27 cellular contexts compared by ENCODE assay signal in genomic region chr11:117175781-117176180, GRCh38. TPM values are rescaled to one million over a fixed set of nuclear protein-coding genes. Genes with fewer than 3 reads are reported as not detected.
DNase-seq lines count a peak whose midpoint lies in the region; ATAC-seq lines count a peak whose summit lies in the region.
"Had no signal": no experiment of that assay in that cellular context is flagged by ENCODE, and none has a peak within 500 bp of the region (broad histone marks: within the 10 kb centered on the region; RNA-seq: fewer than 3 reads in every experiment).

No MANE protein-coding gene starts in this region.

- peak; percentile 23 for DNase-seq in GM23248
- DNase-seq in amniotic epithelial cell (ENCODE audit: low read depth), result peak; percentile 42
- peak; percentile 55 for DNase-seq in fibroblast of peridontal ligament (ENCODE audit: extremely low read depth)
- DNase-seq: activated CD4-positive, alpha-beta memory T cell treated with anti-CD3 and anti-CD28 coated beads, Interleukin-2, amount 10 ng/mL, durations not matched to agents 7 days and 5 days; activated naive CD4-positive, alpha-beta T cell treated with anti-CD3 and anti-CD28 coated beads, Interleukin-2, amount 10 ng/mL, durations not matched to agents 7 days and 5 days; AML-193; brain microvascular endothelial cell; CD8-positive, alpha-beta memory T cell; effector CD8-positive, alpha-beta T cell; foreskin keratinocyte; HCEC 1CT; heart right ventricle; KG1; kidney; MG63; NCI-H2029; NCI-H524 treated with DMSO at 0.1 percent for 48 hours; PC-9; T-helper 2 cell had no signal

- no peaks in the 10 kb centered on the region for H3K27me3 ChIP-seq in GM23248 (replicated peaks; ENCODE audit: insufficient read depth)
- H3K27me3 ChIP-seq: adrenal gland, brain microvascular endothelial cell, foreskin keratinocyte, heart right ventricle, MG63, right atrium auricular region had no signal

- no peak overlapping the region for H2AFZ ChIP-seq in GM23248
- H2AFZ ChIP-seq: PC-9 had no signal

- H3K4me1 ChIP-seq in GM23248 (ENCODE audit: insufficient read depth), result peaks cover 24% of the 10 kb centered on the region

- WGBS in GM23248 (ENCODE audit: low coverage in 1 of 2, low lambda C conversion rate in 2 of 2, missing lambda C conversion rate in 2 of 2), 2 experiments, result 68 to 74% methylated on average over 5 of the region's 5 CpGs

- H3K79me2 ChIP-seq in GM23248 (ENCODE audit: insufficient read depth), result peaks cover 25% of the 10 kb centered on the region

- ATAC-seq in GM18519 (IDR thresholded peaks at IDR 0.05; ENCODE audit: low FRiP score, unreplicated experiment), result no peak
- no peak for ATAC-seq in esophagus mucosa
- no peak for ATAC-seq in HG03460 (IDR thresholded peaks at IDR 0.05; ENCODE audit: unreplicated experiment)
- ATAC-seq: foreskin keratinocyte, heart right ventricle, Right ventricle myocardium inferior had no signal

- H3F3A ChIP-seq in GM23248 (ENCODE audit: insufficient read depth), result peaks cover 26% of the 10 kb centered on the region; the same call in 1 of the 2 replicates

- in situ Hi-C loops in GM23248 (cut with MboI), result no loop called here

- H3K4me3 ChIP-seq in GM23248, result no peak overlapping the region
- H3K4me3 ChIP-seq: adrenal gland, heart right ventricle, MG63, PC-9, right atrium auricular region had no signal

- H3K4me2 ChIP-seq in GM23248 (ENCODE audit: unreplicated experiment), result no peak overlapping the region
- H3K4me2 ChIP-seq: PC-9 had no signal

- H3K36me3 ChIP-seq in GM23248 (ENCODE audit: low read depth), result peaks cover 13% of the 10 kb centered on the region
- H3K36me3 ChIP-seq: right atrium auricular region had no signal

- H3K9me2 ChIP-seq in GM23248 (ENCODE audit: insufficient read depth), result no peaks in the 10 kb centered on the region

- H3K9ac ChIP-seq in GM23248, result no peak overlapping the region

- no peaks in the 10 kb centered on the region for H4K20me1 ChIP-seq in GM23248 (ENCODE audit: insufficient read depth)

- H3K27ac ChIP-seq in GM23248 (no peak overlapping the region), temporal lobe (ENCODE audit: low read depth, low read length) (peak overlapping the region; percentile 88)
- H3K27ac ChIP-seq: adrenal gland, brain microvascular endothelial cell, neutrophil, PC-9, right atrium auricular region had no signal

- no peaks in the 10 kb centered on the region for H3K9me3 ChIP-seq in GM23248 (ENCODE audit: low read depth)
- H3K9me3 ChIP-seq: adrenal gland, heart right ventricle, MG63, neutrophil, right atrium auricular region had no signal

RNA-seq across cellular contexts. Expression of gene SIDT2, which starts 2.8 kb away (rescaled TPM):
- total RNA-seq in GM23248 (2014; rRNA removed; shearing (Covaris generic)), result 15.7 TPM in 2 replicates
- 11.6 and 13.1 TPM in 2 replicates for polyA plus RNA-seq in GM23248 (2016; fragmentation: Nextera tagmentation; extraction: Ambion mirVana)
- 11.3 TPM for total RNA-seq in temporal lobe
- 9.8 TPM for total RNA-seq in esophagus mucosa

RNA-seq across cellular contexts. Expression of gene TAGLN, which starts 23.4 kb away (rescaled TPM):
- 2,401 and 2,613 TPM in 2 replicates for total RNA-seq in GM23248 (2014; rRNA removed; shearing (Covaris generic))
- polyA plus RNA-seq in GM23248 (2016; fragmentation: Nextera tagmentation; extraction: Ambion mirVana), result 1,454 and 1,484 TPM in 2 replicates
- total RNA-seq in temporal lobe (13.0 TPM), esophagus mucosa (55.9 TPM)

RNA-seq across cellular contexts. Expression of gene PAFAH1B2, which starts 31.7 kb away (rescaled TPM):
- 124 and 140 TPM in 2 replicates for total RNA-seq in GM23248 (2014; rRNA removed; shearing (Covaris generic))
- polyA plus RNA-seq in GM23248 (2016; fragmentation: Nextera tagmentation; extraction: Ambion mirVana), result 116 and 120 TPM in 2 replicates
- 142 TPM for total RNA-seq in temporal lobe
- total RNA-seq in esophagus mucosa, result 50.9 TPM

RNA-seq across cellular contexts. Expression of gene PCSK7, which starts 56.1 kb away (rescaled TPM):
- 58.8 and 68.7 TPM in 2 replicates for total RNA-seq in GM23248 (2014; rRNA removed; shearing (Covaris generic))
- polyA plus RNA-seq in GM23248 (2016; fragmentation: Nextera tagmentation; extraction: Ambion mirVana), result 29.7 and 31.6 TPM in 2 replicates
- total RNA-seq in temporal lobe (17.0 TPM), esophagus mucosa (44.4 TPM)

RNA-seq across cellular contexts. Expression of gene RNF214, which starts 56.7 kb away (rescaled TPM):
- total RNA-seq in GM23248 (2014; rRNA removed; shearing (Covaris generic)), result 5.8 and 13.9 TPM in 2 replicates
- polyA plus RNA-seq in GM23248 (2016; fragmentation: Nextera tagmentation; extraction: Ambion mirVana), result 11.3 and 12.6 TPM in 2 replicates
- total RNA-seq in temporal lobe (14.8 TPM), esophagus mucosa (13.7 TPM)

Comparison
In these comparisons a context has a peak if more than half of its experiments do, and no peak if none do; other contexts are left out.
1. RNA of gene TAGLN, which starts 23.4 kb away (total RNA-seq): 2,401 to 2,613 TPM in GM23248; 55.9 TPM in esophagus mucosa (single experiment) and 13.0 TPM in temporal lobe (single experiment); every median in the first group is over 10 times any median in the second.
2. Peak in every context shown above with its lines, with median percentiles within 50 percentile points of each other: DNase-seq.